ENCODE assay signal across 8 cellular contexts in genomic region chr4:169024762-169025161, GRCh38. TPM values are rescaled to one million over a fixed set of nuclear protein-coding genes. Genes with fewer than 3 reads are reported as not detected.
DNase-seq lines count a peak whose midpoint lies in the region; ATAC-seq, FAIRE-seq and TF ChIP-seq lines count a peak whose summit lies in the region.

No MANE protein-coding gene starts in this region.

- no peak overlapping the region for H3K27ac ChIP-seq in small intestine (ENCODE audit: low read depth in 1 of 2, low read length in 1 of 2)
- H3K27ac ChIP-seq in aorta (ENCODE audit: low read depth in 1 of 2, low read length in 2 of 2): no peak overlapping the region

- no peaks in the 10 kb centered on the region for H3K9me3 ChIP-seq in small intestine (ENCODE audit: control insufficient read depth, low read depth)
- H3K9me3 ChIP-seq in aorta (ENCODE audit: control insufficient read depth, low read length): no peaks in the 10 kb centered on the region

- 18 to 25% (median 19%) methylated on average over 2 of the region's 2 CpGs for WGBS in small intestine, 3 donors
- 24 to 29% methylated on average over 2 of the region's 2 CpGs for WGBS in aorta, 2 donors

- H3K9me3 Mint-ChIP-seq in glutamatergic neuron (ENCODE audit: unreplicated experiment): peaks cover 3% of the 10 kb centered on the region
- H3K9me3 Mint-ChIP-seq in activated naive CD8-positive, alpha-beta T cell treated with anti-CD3 and anti-CD28 coated beads, Interleukin-2, amount 50 U/mL, for 24 hours: no peaks in the 10 kb centered on the region

- no peak for FAIRE-seq in small intestine (lab: Jason Lieb, UNC)

- H3K4me3 ChIP-seq in GM06990 (replicated peaks; ENCODE audit: low read depth, low read length): no peak overlapping the region
- no peak overlapping the region for H3K4me3 ChIP-seq in small intestine (ENCODE audit: low read depth in 1 of 2, low read length in 2 of 2)
- no peak overlapping the region for H3K4me3 ChIP-seq in aorta (ENCODE audit: low read length in 2 of 2)

- H3K4me1 Mint-ChIP-seq in glutamatergic neuron (ENCODE audit: low read depth, unreplicated experiment): no peaks in the 10 kb centered on the region
- no peaks in the 10 kb centered on the region for H3K4me1 Mint-ChIP-seq in activated naive CD8-positive, alpha-beta T cell treated with anti-CD3 and anti-CD28 coated beads, Interleukin-2, amount 50 U/mL, for 24 hours

- H3K27me3 ChIP-seq in GM06990 (replicated peaks; ENCODE audit: control insufficient read depth, insufficient read depth, low read length) (no peaks in the 10 kb centered on the region), small intestine (ENCODE audit: control insufficient read depth in 2 of 2, insufficient read depth in 2 of 2, low read length in 2 of 2) (no peaks in the 10 kb centered on the region), aorta (ENCODE audit: control insufficient read depth in 1 of 2, insufficient read depth in 2 of 2, low read length in 1 of 2) (no peaks in the 10 kb centered on the region)

- ATAC-seq in GM21360 (IDR thresholded peaks at IDR 0.05; ENCODE audit: unreplicated experiment) (peak; percentile 76), HG03558 (IDR thresholded peaks at IDR 0.05; ENCODE audit: extremely low read depth, unreplicated experiment) (peak; percentile 59), SK-N-SH treated with all-trans-retinoic acid at 6 μM for 48 hours (peak; percentile 96), aorta (ENCODE audit: low FRiP score) (no peak)
- no peak for ATAC-seq in activated naive CD8-positive, alpha-beta T cell treated with anti-CD3 and anti-CD28 coated beads, Interleukin-2, amount 50 U/mL, for 24 hours

- TF ChIP-seq CTCF in GM06990 (IDR thresholded peaks at IDR 0.05; ENCODE audit: insufficient read depth, low read length, poor library complexity, severe bottlenecking) (peak; percentile 72), glutamatergic neuron (IDR thresholded peaks at IDR 0.05; ENCODE audit: partially characterized antibody, unreplicated experiment) (peak; percentile 20)

- no peak overlapping the region for H3K4me3 Mint-ChIP-seq in glutamatergic neuron (ENCODE audit: unreplicated experiment)
- no peak overlapping the region for H3K4me3 Mint-ChIP-seq in activated naive CD8-positive, alpha-beta T cell treated with anti-CD3 and anti-CD28 coated beads, Interleukin-2, amount 50 U/mL, for 24 hours

- no peak overlapping the region for H3K27ac Mint-ChIP-seq in glutamatergic neuron (ENCODE audit: unreplicated experiment)
- no peak overlapping the region for H3K27ac Mint-ChIP-seq in activated naive CD8-positive, alpha-beta T cell treated with anti-CD3 and anti-CD28 coated beads, Interleukin-2, amount 50 U/mL, for 24 hours

- H3K36me3 ChIP-seq in GM06990 (ENCODE audit: control insufficient read depth, insufficient read depth, low read length): no peaks in the 10 kb centered on the region
- no peaks in the 10 kb centered on the region for H3K36me3 ChIP-seq in small intestine (ENCODE audit: control insufficient read depth in 2 of 2, insufficient read depth in 2 of 2, low read length in 2 of 2)
- no peaks in the 10 kb centered on the region for H3K36me3 ChIP-seq in aorta (ENCODE audit: control insufficient read depth in 1 of 2, insufficient read depth in 2 of 2, low read length in 1 of 2)

- peaks cover 3% of the 10 kb centered on the region for H3K27me3 Mint-ChIP-seq in glutamatergic neuron (ENCODE audit: unreplicated experiment)
- H3K27me3 Mint-ChIP-seq in activated naive CD8-positive, alpha-beta T cell treated with anti-CD3 and anti-CD28 coated beads, Interleukin-2, amount 50 U/mL, for 24 hours: peaks cover 13% of the 10 kb centered on the region

- H3K4me1 ChIP-seq in small intestine (ENCODE audit: control insufficient read depth in 2 of 2, insufficient read depth in 1 of 2, low read depth in 1 of 2, low read length in 1 of 2) (no peaks in the 10 kb centered on the region), aorta (ENCODE audit: control insufficient read depth in 1 of 2, insufficient read depth in 2 of 2, low read length in 2 of 2) (no peaks in the 10 kb centered on the region)

- H3K36me3 Mint-ChIP-seq in glutamatergic neuron (ENCODE audit: unreplicated experiment): no peaks in the 10 kb centered on the region
- H3K36me3 Mint-ChIP-seq in activated naive CD8-positive, alpha-beta T cell treated with anti-CD3 and anti-CD28 coated beads, Interleukin-2, amount 50 U/mL, for 24 hours (ENCODE audit: low read depth): no peaks in the 10 kb centered on the region

- intact Hi-C loops in aorta (cut with DNase I): loop anchor here (10.0 kb wide), 1 partner anchor 460 kb away; no protein-coding TSS in a partner anchor

- DNase-seq in GM06990 (ENCODE audit: extremely low read depth, insufficient read length) (no peak), glutamatergic neuron (no peak), small intestine (peak; percentile 42), aorta (no peak)
- no peak for DNase-seq in activated naive CD8-positive, alpha-beta T cell treated with anti-CD3 and anti-CD28 coated beads, Interleukin-2, amount 50 U/mL, for 24 hours

TF ChIP-seq in SK-N-SH treated with all-trans-retinoic acid at 6 μM for 48 hours, 23 proteins besides CTCF, POLR2A, EP300 and RAD21 (continues in another document):
- TF ChIP-seq TSHZ2 (CRISPR knock-in tag; IDR thresholded peaks at IDR 0.05) (no peak), ZNF8 (CRISPR knock-in tag; IDR thresholded peaks at IDR 0.05) (no peak), ARNTL (CRISPR knock-in tag; IDR thresholded peaks at IDR 0.05; ENCODE audit: borderline replicate concordance, low read depth) (no peak), ZNF70 (CRISPR knock-in tag; IDR thresholded peaks at IDR 0.05) (no peak), POU6F1 (CRISPR knock-in tag; IDR thresholded peaks at IDR 0.05; ENCODE audit: borderline replicate concordance, low read depth) (no peak), ISL1 (CRISPR knock-in tag; IDR thresholded peaks at IDR 0.05) (no peak), ESRRG (CRISPR knock-in tag; IDR thresholded peaks at IDR 0.05) (no peak), CREB5 (CRISPR knock-in tag; IDR thresholded peaks at IDR 0.05; ENCODE audit: low read depth) (no peak), BACH2 (CRISPR knock-in tag; IDR thresholded peaks at IDR 0.05; ENCODE audit: borderline replicate concordance) (no peak), ZC3H10 (CRISPR knock-in tag; IDR thresholded peaks at IDR 0.05) (no peak), ZNF565 (CRISPR knock-in tag; conservative IDR thresholded peaks at IDR 0.05; ENCODE audit: low read depth) (no peak)

RNA-seq across cellular contexts. Expression of gene CBR4, which starts 14.7 kb away (rescaled TPM):
- total RNA-seq in glutamatergic neuron (ENCODE audit: unreplicated experiment) (59.1 TPM), aorta (10 to 100 TPM; 13.6 to 20.5 TPM)
- polyA plus RNA-seq in small intestine (10 to 100 TPM in 2 of 3 donors, 1 to 10 TPM in 1; 5.7 to 11.4 (median 11.2) TPM), aorta (10 to 100 TPM in 1 of 2 donors, 1 to 10 TPM in 1; 8.1 to 11.5 TPM)

Comparison
In these comparisons a context has a peak if more than half of its experiments do, and no peak if none do; other contexts are left out.
1. ATAC-seq: peak in GM21360 (single experiment), HG03558 (single experiment) and SK-N-SH treated with all-trans-retinoic acid at 6 μM for 48 hours (single experiment); none in aorta (single experiment) and activated naive CD8-positive, alpha-beta T cell treated with anti-CD3 and anti-CD28 coated beads, Interleukin-2, amount 50 U/mL, for 24 hours (single experiment).